10 cellular contexts compared by ENCODE assay signal in the genomic region with DNA sequence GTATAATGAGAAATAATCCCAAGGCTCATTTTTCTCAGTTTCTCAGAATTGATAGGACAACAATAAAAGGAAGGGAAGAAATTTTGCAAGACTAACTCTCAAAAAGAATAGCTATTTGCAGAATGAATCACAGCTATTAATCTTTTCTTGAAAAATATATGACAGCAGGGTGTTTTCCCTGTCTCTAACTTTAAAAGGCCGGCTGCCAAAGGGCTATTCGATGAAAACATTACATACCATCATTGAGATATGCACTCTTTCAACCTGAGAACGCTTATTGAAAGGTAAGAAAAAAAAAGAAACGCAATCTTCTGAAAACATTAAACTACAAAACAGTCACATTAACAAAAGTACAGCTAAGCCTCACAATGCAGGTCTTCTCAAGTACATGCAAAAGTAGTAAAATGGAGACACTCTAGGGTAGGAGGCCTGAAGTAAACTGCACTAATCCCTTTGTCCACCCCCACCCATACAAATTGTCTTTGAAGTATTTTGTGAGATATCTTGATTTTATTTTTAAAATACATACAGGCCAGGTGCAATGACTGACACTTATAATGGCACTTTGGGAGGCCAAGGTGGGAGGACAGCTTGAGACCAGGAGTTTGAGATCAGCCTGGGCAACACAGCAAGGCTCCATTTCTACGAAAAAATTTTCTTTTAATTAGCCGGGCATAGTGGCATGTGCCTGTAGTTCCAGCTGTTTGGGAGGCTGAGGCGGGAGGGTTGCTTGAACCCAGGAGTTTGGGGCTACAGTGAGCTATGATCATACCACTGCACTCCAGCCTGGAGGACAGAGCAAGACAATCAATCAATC.
A peak's percentile ranks its signal among the peaks of the same experiment; 100 is the strongest.
DNase-seq lines count a peak whose midpoint lies in the region; ATAC-seq and TF ChIP-seq lines count a peak whose summit lies in the region.
"Had no signal": no experiment of that assay in that cellular context is flagged by ENCODE, and none has a peak within 500 bp of the region (broad histone marks: within the 10 kb centered on the region; RNA-seq: fewer than 3 reads in every experiment).

No MANE protein-coding gene starts in this region.

- no peaks in the 10 kb centered on the region for H3K36me3 ChIP-seq in uterus
- H3K36me3 ChIP-seq: suprapubic skin had no signal

- in situ Hi-C loops in astrocyte of the cerebellum (cut with HindIII; ENCODE audit: low sequenced_read_pairs): no loop called here

- H3K36me3 Mint-ChIP-seq in HFFc6 (ENCODE audit: low read depth): no peaks in the 10 kb centered on the region

- TF ChIP-seq POLR2A in uterus (IDR thresholded peaks at IDR 0.05): no peak

- no peaks in the 10 kb centered on the region for H3K9me3 ChIP-seq in uterus
- H3K9me3 ChIP-seq: suprapubic skin had no signal

- peak overlapping the region; percentile 93 for H3K27ac ChIP-seq in foreskin keratinocyte
- H3K27ac ChIP-seq in uterus: peak overlapping the region; percentile 0 to 44
- H3K27ac ChIP-seq: suprapubic skin had no signal

- H3K9me3 Mint-ChIP-seq in HFFc6: no peaks in the 10 kb centered on the region

- intact Hi-C loops in uterus (cut with DNase I; ENCODE audit: low total_unique reads): no loop called here

- peak overlapping the region; percentile 36 for H3K4me3 Mint-ChIP-seq in HFFc6

- H3K27me3 Mint-ChIP-seq in HFFc6 (ENCODE audit: insufficient read depth): no peaks in the 10 kb centered on the region

- no peaks in the 10 kb centered on the region for H3K27me3 ChIP-seq in foreskin keratinocyte
- no peaks in the 10 kb centered on the region for H3K27me3 ChIP-seq in uterus
- H3K27me3 ChIP-seq: suprapubic skin had no signal

- peak overlapping the region; percentile 77 for H3K27ac Mint-ChIP-seq in HFFc6

- peak; percentile 61 for ATAC-seq in foreskin keratinocyte
- no peak for ATAC-seq in HG03095 (IDR thresholded peaks at IDR 0.05; ENCODE audit: unreplicated experiment)

- H3K4me3 ChIP-seq in astrocyte of the cerebellum (ENCODE audit: low read depth, low read length): no peak overlapping the region
- H3K4me3 ChIP-seq in uterus: no peak overlapping the region
- H3K4me3 ChIP-seq: suprapubic skin had no signal

- peak; percentile 18 for DNase-seq in HFFc6
- DNase-seq in astrocyte of the cerebellum (ENCODE audit: low read depth): peak; percentile 51
- DNase-seq in foreskin keratinocyte: peak; percentile 68 to 82
- no peak for DNase-seq in uterus
- DNase-seq in activated gamma-delta T cell treated with Interleukin-2 at 50 U/mL for 16 hours: no peak
- DNase-seq in dedifferentiated amniotic fluid mesenchymal stem cell (ENCODE audit: extremely low spot score): no peak
- DNase-seq: effector memory CD4-positive, alpha-beta T cell; NCI-H2107 had no signal

- no peak for TF ChIP-seq CTCF in HFFc6 (IDR thresholded peaks at IDR 0.05)
- TF ChIP-seq CTCF in astrocyte of the cerebellum (IDR thresholded peaks at IDR 0.05; ENCODE audit: low read depth, low read length, missing control alignments): no peak
- TF ChIP-seq CTCF in foreskin keratinocyte (conservative IDR thresholded peaks at IDR 0.05): no peak
- TF ChIP-seq CTCF in uterus (IDR thresholded peaks at IDR 0.05): no peak

- peaks cover 37% of the 10 kb centered on the region for H3K4me1 ChIP-seq in foreskin keratinocyte
- H3K4me1 ChIP-seq in uterus: peaks cover 3 to 21% of the 10 kb centered on the region in 2 donors

- peaks cover 33% of the 10 kb centered on the region for H3K4me1 Mint-ChIP-seq in HFFc6 (ENCODE audit: low read depth)

Comparison
In these comparisons a context has a peak if more than half of its experiments do, and no peak if none do; other contexts are left out.
1. DNase-seq: peak in HFFc6 (single experiment), astrocyte of the cerebellum (single experiment) and foreskin keratinocyte (2 of 2); none in uterus (0 of 2), activated gamma-delta T cell treated with Interleukin-2 at 50 U/mL for 16 hours (single experiment) and dedifferentiated amniotic fluid mesenchymal stem cell (single experiment).